25 cellular contexts compared by ENCODE assay signal in the genomic region with DNA sequence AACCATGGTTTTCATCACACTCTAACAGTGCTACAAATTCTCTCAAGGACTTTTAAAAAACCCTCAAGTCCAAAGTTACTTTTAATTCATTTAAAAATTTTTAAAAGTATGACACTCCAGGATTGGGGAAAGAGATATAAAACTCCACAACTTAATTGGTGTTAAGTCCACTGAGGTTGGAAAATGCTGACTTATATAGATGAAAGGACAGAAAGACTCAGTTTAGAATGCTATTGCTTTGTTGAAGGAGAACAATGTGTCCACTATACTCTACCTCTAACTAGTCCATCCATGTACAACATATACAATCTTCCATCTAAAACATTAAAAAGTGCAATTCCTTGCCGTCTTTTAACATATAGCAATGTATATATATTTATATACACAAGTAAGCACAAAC.
"Had no signal": no experiment of that assay in that cellular context is flagged by ENCODE, and none has a peak within 500 bp of the region (broad histone marks: within the 10 kb centered on the region; RNA-seq: fewer than 3 reads in every experiment).

No MANE protein-coding gene starts in this region.

- H3K9me3 ChIP-seq: gastrocnemius medialis, left lung, prostate gland, right atrium auricular region, stomach, transverse colon, upper lobe of right lung, uterus had no signal

- H3K36me3 ChIP-seq: neural progenitor cell, prostate gland, upper lobe of right lung, uterus had no signal

- DNase-seq: cortex of kidney; effector CD4-positive, alpha-beta T cell; gastrocnemius medialis; head of caudate nucleus; kidney; left cardiac atrium; left lung; mesenchymal stem cell; naive thymus-derived CD4-positive, alpha-beta T cell; stimulated activated CD4-positive, alpha-beta T cell treated with anti-CD3 and anti-CD28 coated beads, Interleukin-12 subunit alpha, Interleukin-12 subunit beta, amount 100 ng/mL, for 4 hours; stimulated activated CD4-positive, alpha-beta T cell treated with anti-CD3 and anti-CD28 coated beads, Interleukin-1b, Interleukin-23, amount 100 ng/mL, for 48 hours; stimulated activated CD4-positive, alpha-beta T cell treated with anti-CD3 and anti-CD28 coated beads, Interleukin-4, amount 100 ng/mL, for 24 hours; stimulated activated naive CD4-positive, alpha-beta T cell treated with Interleukin-2 at 50 U/mL for 16 hours; stomach; transverse colon; upper lobe of right lung; uterus had no signal

- H3K4me3 Mint-ChIP-seq: mesothelial cell of epicardium; naive thymus-derived CD4-positive, alpha-beta T cell; nephron; neural progenitor cell; stimulated activated effector memory CD8-positive, alpha-beta T cell treated with anti-CD3 and anti-CD28 coated beads, Interleukin-12 subunit alpha, Interleukin-12 subunit beta, amount 100 ng/mL, for 72 hours had no signal

- H3K27me3 ChIP-seq: gastrocnemius medialis, left lung, neural progenitor cell, right atrium auricular region, stomach, transverse colon, upper lobe of right lung, uterus had no signal

- H3K9me3 Mint-ChIP-seq: mesothelial cell of epicardium; naive thymus-derived CD4-positive, alpha-beta T cell; nephron; neural progenitor cell; stimulated activated effector memory CD8-positive, alpha-beta T cell treated with anti-CD3 and anti-CD28 coated beads, Interleukin-12 subunit alpha, Interleukin-12 subunit beta, amount 100 ng/mL, for 72 hours had no signal

- H3K27ac Mint-ChIP-seq: mesothelial cell of epicardium; naive thymus-derived CD4-positive, alpha-beta T cell; nephron; neural progenitor cell; stimulated activated effector memory CD8-positive, alpha-beta T cell treated with anti-CD3 and anti-CD28 coated beads, Interleukin-12 subunit alpha, Interleukin-12 subunit beta, amount 100 ng/mL, for 72 hours had no signal

- H3K4me1 Mint-ChIP-seq: naive thymus-derived CD4-positive, alpha-beta T cell; nephron; stimulated activated effector memory CD8-positive, alpha-beta T cell treated with anti-CD3 and anti-CD28 coated beads, Interleukin-12 subunit alpha, Interleukin-12 subunit beta, amount 100 ng/mL, for 72 hours had no signal

- H3K36me3 Mint-ChIP-seq: stimulated activated effector memory CD8-positive, alpha-beta T cell treated with anti-CD3 and anti-CD28 coated beads, Interleukin-12 subunit alpha, Interleukin-12 subunit beta, amount 100 ng/mL, for 72 hours had no signal

- H3K4me3 ChIP-seq: gastrocnemius medialis, left lung, neural progenitor cell, prostate gland, right atrium auricular region, smooth muscle cell, stomach, transverse colon, upper lobe of right lung, uterus had no signal

- H3K27ac ChIP-seq: gastrocnemius medialis, left lung, neural progenitor cell, parathyroid adenoma, prostate gland, right atrium auricular region, stomach, transverse colon, upper lobe of right lung, uterus had no signal

- H3K4me1 ChIP-seq: left lung, parathyroid adenoma, prostate gland, uterus had no signal
